Comparison of ENCODE assay signal across 1 cellular context in the genomic region with DNA sequence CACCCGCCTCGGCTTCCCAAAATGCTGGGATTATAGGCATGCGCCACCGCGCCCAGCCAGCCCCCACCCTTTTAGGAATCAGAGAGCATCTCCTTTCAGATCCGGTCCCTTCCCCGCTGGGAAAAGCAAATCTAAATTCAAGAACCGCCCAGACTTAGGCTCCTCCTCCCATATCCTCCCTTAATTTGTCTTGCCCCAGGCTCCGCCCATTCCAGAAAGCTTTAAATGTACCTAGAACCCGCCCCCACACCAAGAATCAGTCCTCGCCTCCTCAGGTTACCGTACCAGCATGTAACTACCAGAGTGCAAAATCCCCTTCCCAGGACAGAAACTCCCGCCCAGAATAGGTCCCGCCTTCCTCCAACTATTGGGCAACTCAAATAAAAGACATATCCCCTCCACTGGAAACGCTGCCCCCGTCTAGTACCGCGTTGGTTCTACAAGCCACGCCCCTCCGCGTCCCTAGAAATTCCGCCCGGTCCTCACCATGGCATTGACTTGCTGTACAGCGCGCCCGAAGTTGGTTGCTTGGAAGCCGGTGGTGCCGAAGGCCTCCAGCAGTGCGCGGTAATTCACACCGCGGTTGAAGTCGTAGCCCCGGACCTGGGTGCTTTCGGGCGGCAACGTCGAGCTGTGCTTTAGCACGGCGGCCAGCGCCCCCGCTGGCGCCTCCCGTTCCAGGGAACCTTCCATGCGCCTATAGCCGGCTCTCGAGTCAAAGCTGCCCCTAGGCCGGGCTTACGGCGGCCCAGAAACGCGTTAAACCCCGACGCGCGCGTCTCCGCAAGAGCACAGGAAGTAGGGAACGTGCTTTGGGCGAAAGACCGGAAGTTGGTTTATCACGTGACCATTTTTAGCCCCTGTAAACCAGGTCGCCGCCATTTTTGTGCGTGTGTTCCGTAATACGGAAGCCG.
TF ChIP-seq lines count a peak whose summit lies in the region.

TSS of gene DHPS (minus strand) at position 807 of the 914 bp plus-strand sequence. CDS start at position 693, 114 bp downstream.

TF ChIP-seq in HepG2, 621 proteins besides CTCF, POLR2A, EP300 and RAD21 (continued from another document and continues in another):
- peak; percentile 89; the same call in 1 of the 2 replicates for TF ChIP-seq SNAI1 (CRISPR knock-in tag; IDR thresholded peaks at IDR 0.05; ENCODE audit: borderline replicate concordance)
- TF ChIP-seq EZH2 (conservative IDR thresholded peaks at IDR 0.05; ENCODE audit: low read depth, low read length): no peak
- TF ChIP-seq CHCHD3 (CRISPR knock-in tag; IDR thresholded peaks at IDR 0.05): 0 out of 2 replicates have a peak, but pooled peaks have one; percentile 49
- TF ChIP-seq ZFYVE20 (CRISPR knock-in tag; IDR thresholded peaks at IDR 0.05; ENCODE audit: borderline replicate concordance, low read depth): no peak
- TF ChIP-seq TFDP1 (CRISPR knock-in tag; IDR thresholded peaks at IDR 0.05; ENCODE audit: borderline replicate concordance): peak; percentile 67; the same call in 1 of the 2 replicates
- peak; percentile 20; the same call in 1 of the 2 replicates for TF ChIP-seq ZFP36L1 (CRISPR knock-in tag; IDR thresholded peaks at IDR 0.05)
- TF ChIP-seq ZNF121 (CRISPR knock-in tag; IDR thresholded peaks at IDR 0.05): no peak
- TF ChIP-seq ZNF614 (CRISPR knock-in tag; IDR thresholded peaks at IDR 0.05; ENCODE audit: borderline replicate concordance): peak; percentile 63; the same call in 1 of the 2 replicates
- TF ChIP-seq ZBTB49 (CRISPR knock-in tag; IDR thresholded peaks at IDR 0.05; ENCODE audit: borderline replicate concordance): no peak
- 0 out of 2 replicates have a peak, but pooled peaks have one; percentile 17 for TF ChIP-seq PPARG (CRISPR knock-in tag; conservative IDR thresholded peaks at IDR 0.05)
- TF ChIP-seq RBFOX2 (IDR thresholded peaks at IDR 0.05; ENCODE audit: low read depth, low read length): peak; percentile 92
- TF ChIP-seq TOPORS (CRISPR knock-in tag; IDR thresholded peaks at IDR 0.05): peak; percentile 58; the same call in 1 of the 2 replicates
- no peak for TF ChIP-seq KDM6A (CRISPR knock-in tag; IDR thresholded peaks at IDR 0.05; ENCODE audit: low read depth)
- peak; percentile 77; the same call in 1 of the 2 replicates for TF ChIP-seq AHR (CRISPR knock-in tag; IDR thresholded peaks at IDR 0.05)
- TF ChIP-seq ZBTB14 (CRISPR knock-in tag; IDR thresholded peaks at IDR 0.05): peak; percentile 85
- TF ChIP-seq HINFP (CRISPR knock-in tag; IDR thresholded peaks at IDR 0.05; ENCODE audit: low read depth): peak; percentile 73; the same call in 1 of the 2 replicates
- TF ChIP-seq PCBP1 (IDR thresholded peaks at IDR 0.05; ENCODE audit: borderline replicate concordance, low read depth, low read length): 0 out of 2 replicates have a peak, but pooled peaks have one; percentile 47
- TF ChIP-seq CC2D1A (CRISPR knock-in tag; IDR thresholded peaks at IDR 0.05): no peak
- TF ChIP-seq SPEN (CRISPR knock-in tag; IDR thresholded peaks at IDR 0.05; ENCODE audit: low read depth): peak; percentile 70; the same call in 1 of the 2 replicates
- TF ChIP-seq TMF1 (CRISPR knock-in tag; IDR thresholded peaks at IDR 0.05; ENCODE audit: low read depth): peak; percentile 72; the same call in 1 of the 2 replicates
- TF ChIP-seq MATR3 (CRISPR knock-in tag; IDR thresholded peaks at IDR 0.05): no peak
- TF ChIP-seq GFI1 (CRISPR knock-in tag; IDR thresholded peaks at IDR 0.05; ENCODE audit: borderline replicate concordance): no peak; the same call in 1 of the 2 replicates
- TF ChIP-seq TBP (CRISPR knock-in tag; IDR thresholded peaks at IDR 0.05): 0 out of 2 replicates have a peak, but pooled peaks have one; percentile 35
- peak; percentile 88 for TF ChIP-seq DMAP1 (CRISPR knock-in tag; IDR thresholded peaks at IDR 0.05)
- TF ChIP-seq KAT7 (CRISPR knock-in tag; IDR thresholded peaks at IDR 0.05; ENCODE audit: borderline replicate concordance): no peak
- TF ChIP-seq, protein P1, sequence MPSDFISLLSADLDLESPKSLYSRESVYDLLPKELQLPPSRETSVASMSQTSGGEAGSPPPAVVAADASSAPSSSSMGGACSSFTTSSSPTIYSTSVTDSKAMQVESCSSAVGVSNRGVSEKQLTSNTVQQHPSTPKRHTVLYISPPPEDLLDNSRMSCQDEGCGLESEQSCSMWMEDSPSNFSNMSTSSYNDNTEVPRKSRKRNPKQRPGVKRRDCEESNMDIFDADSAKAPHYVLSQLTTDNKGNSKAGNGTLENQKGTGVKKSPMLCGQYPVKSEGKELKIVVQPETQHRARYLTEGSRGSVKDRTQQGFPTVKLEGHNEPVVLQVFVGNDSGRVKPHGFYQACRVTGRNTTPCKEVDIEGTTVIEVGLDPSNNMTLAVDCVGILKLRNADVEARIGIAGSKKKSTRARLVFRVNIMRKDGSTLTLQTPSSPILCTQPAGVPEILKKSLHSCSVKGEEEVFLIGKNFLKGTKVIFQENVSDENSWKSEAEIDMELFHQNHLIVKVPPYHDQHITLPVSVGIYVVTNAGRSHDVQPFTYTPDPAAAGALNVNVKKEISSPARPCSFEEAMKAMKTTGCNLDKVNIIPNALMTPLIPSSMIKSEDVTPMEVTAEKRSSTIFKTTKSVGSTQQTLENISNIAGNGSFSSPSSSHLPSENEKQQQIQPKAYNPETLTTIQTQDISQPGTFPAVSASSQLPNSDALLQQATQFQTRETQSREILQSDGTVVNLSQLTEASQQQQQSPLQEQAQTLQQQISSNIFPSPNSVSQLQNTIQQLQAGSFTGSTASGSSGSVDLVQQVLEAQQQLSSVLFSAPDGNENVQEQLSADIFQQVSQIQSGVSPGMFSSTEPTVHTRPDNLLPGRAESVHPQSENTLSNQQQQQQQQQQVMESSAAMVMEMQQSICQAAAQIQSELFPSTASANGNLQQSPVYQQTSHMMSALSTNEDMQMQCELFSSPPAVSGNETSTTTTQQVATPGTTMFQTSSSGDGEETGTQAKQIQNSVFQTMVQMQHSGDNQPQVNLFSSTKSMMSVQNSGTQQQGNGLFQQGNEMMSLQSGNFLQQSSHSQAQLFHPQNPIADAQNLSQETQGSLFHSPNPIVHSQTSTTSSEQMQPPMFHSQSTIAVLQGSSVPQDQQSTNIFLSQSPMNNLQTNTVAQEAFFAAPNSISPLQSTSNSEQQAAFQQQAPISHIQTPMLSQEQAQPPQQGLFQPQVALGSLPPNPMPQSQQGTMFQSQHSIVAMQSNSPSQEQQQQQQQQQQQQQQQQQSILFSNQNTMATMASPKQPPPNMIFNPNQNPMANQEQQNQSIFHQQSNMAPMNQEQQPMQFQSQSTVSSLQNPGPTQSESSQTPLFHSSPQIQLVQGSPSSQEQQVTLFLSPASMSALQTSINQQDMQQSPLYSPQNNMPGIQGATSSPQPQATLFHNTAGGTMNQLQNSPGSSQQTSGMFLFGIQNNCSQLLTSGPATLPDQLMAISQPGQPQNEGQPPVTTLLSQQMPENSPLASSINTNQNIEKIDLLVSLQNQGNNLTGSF (CRISPR knock-in tag; IDR thresholded peaks at IDR 0.05): 0 out of 2 replicates have a peak, but pooled peaks have one; percentile 37
- TF ChIP-seq ZNF501 (CRISPR knock-in tag; IDR thresholded peaks at IDR 0.05): peak; percentile 91
- 0 out of 2 replicates have a peak, but pooled peaks have one; percentile 22 for TF ChIP-seq TEAD2 (CRISPR knock-in tag; IDR thresholded peaks at IDR 0.05)
- peak; percentile 80 for TF ChIP-seq SAP130 (CRISPR knock-in tag; IDR thresholded peaks at IDR 0.05; ENCODE audit: low read depth)
- no peak for TF ChIP-seq KDM3A (CRISPR knock-in tag; IDR thresholded peaks at IDR 0.05; ENCODE audit: low read depth)
- no peak for TF ChIP-seq ZNF382 (CRISPR knock-in tag; IDR thresholded peaks at IDR 0.05; ENCODE audit: borderline replicate concordance)
- TF ChIP-seq HOXA5 (CRISPR knock-in tag; IDR thresholded peaks at IDR 0.05): peak; percentile 30; the same call in 1 of the 2 replicates
- TF ChIP-seq ZNF556 (CRISPR knock-in tag; IDR thresholded peaks at IDR 0.05; ENCODE audit: borderline replicate concordance): peak; percentile 85
- peak; percentile 79 for TF ChIP-seq NR2C2 (CRISPR knock-in tag; IDR thresholded peaks at IDR 0.05; ENCODE audit: borderline replicate concordance)
- 0 out of 2 replicates have a peak, but pooled peaks have one; percentile 74 for TF ChIP-seq ZNF296 (CRISPR knock-in tag; conservative IDR thresholded peaks at IDR 0.05)
- no peak for TF ChIP-seq AFF4 (CRISPR knock-in tag; IDR thresholded peaks at IDR 0.05)
- TF ChIP-seq, protein P2, sequence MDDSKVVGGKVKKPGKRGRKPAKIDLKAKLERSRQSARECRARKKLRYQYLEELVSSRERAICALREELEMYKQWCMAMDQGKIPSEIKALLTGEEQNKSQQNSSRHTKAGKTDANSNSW (CRISPR knock-in tag; IDR thresholded peaks at IDR 0.05; ENCODE audit: borderline replicate concordance): peak; percentile 90; the same call in 1 of the 2 replicates
- TF ChIP-seq E2F2 (CRISPR knock-in tag; IDR thresholded peaks at IDR 0.05; ENCODE audit: borderline replicate concordance): no peak
- TF ChIP-seq PTBP1 (IDR thresholded peaks at IDR 0.05; ENCODE audit: low read depth, low read length, poor library complexity, severe bottlenecking): no peak
